In the genomic region with DNA sequence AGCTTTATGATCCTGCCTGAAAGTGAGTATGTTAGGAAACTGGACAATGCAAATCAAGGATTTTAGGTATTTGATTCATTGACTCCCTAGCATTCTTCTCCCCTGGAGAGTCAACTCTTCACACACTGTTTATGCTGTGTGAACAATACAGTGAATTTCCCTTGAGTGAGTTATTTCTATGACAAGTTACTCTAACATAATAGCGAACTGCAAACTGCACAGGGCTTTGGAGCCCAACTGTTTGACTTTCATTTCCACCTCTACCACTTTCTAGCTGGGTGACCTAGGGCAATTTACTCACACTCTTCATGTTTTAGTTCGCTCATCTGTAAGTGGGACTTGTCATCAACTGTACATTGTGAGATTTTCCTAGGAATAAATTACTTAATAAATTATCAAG, we compare ENCODE assay signal across 16 cellular contexts.
DNase-seq lines count a peak whose midpoint lies in the region; ATAC-seq and TF ChIP-seq lines count a peak whose summit lies in the region.
"Had no signal": no experiment of that assay in that cellular context is flagged by ENCODE, and none has a peak within 500 bp of the region (broad histone marks: within the 10 kb centered on the region; RNA-seq: fewer than 3 reads in every experiment).

No MANE protein-coding gene starts in this region.

- TF ChIP-seq POLR2A in transverse colon (IDR thresholded peaks at IDR 0.05), result no peak

- in situ Hi-C loops in transverse colon (cut with MboI; ENCODE audit: low pct_ligation_motif_present in 1 of 4, low pct_unique_long_range_greater_than_20kb in 1 of 4, low sequenced_read_pairs in 3 of 4), result no loop called here

- H3K4me1 ChIP-seq in esophagus (ENCODE audit: control insufficient read depth in 2 of 2, insufficient read depth in 2 of 2, low read length in 1 of 2) (peaks cover 0 to 5% of the 10 kb centered on the region in 2 donors), muscle layer of colon (ENCODE audit: insufficient read depth, low read length) (peaks cover 43% of the 10 kb centered on the region), transverse colon (peaks cover 8 to 37% (median 18%) of the 10 kb centered on the region in 4 donors)

- H3K27ac Mint-ChIP-seq in stimulated activated memory B cell treated with anti-CD40 and anti-IgM and Interleukin-4, amounts not matched to agents 10 μg/mL and 1 μg/mL and 100 μg/mL, for 72 hours, result no peak overlapping the region
- H3K27ac Mint-ChIP-seq: activated naive CD4-positive, alpha-beta T cell treated with anti-CD3 and anti-CD28 coated beads, Interleukin-2, amount 50 U/mL, for 24 hours; H9; T-cell had no signal

- H3K4me3 Mint-ChIP-seq in stimulated activated memory B cell treated with anti-CD40 and anti-IgM and Interleukin-4, amounts not matched to agents 10 μg/mL and 1 μg/mL and 100 μg/mL, for 72 hours, result no peak overlapping the region
- H3K4me3 Mint-ChIP-seq: activated naive CD4-positive, alpha-beta T cell treated with anti-CD3 and anti-CD28 coated beads, Interleukin-2, amount 50 U/mL, for 24 hours; H9; T-cell had no signal

- no peak overlapping the region for H3K9ac ChIP-seq in muscle layer of colon (ENCODE audit: low read length)

- H3K27ac ChIP-seq in esophagus (ENCODE audit: low read depth in 2 of 2, low read length in 1 of 2) (peak overlapping the region; percentile 44 to 76), muscle layer of colon (ENCODE audit: low read depth, low read length) (peak overlapping the region; percentile 76), transverse colon (peak overlapping the region; percentile 74 to 84 (median 81))

- DNase-seq in NCI-H82 (lab: John Stamatoyannopoulos, UW) (peak; percentile 30), NCI-H82 treated with DMSO at 0.1 percent for 48 hours (lab: John Stamatoyannopoulos, UW; ENCODE audit: unreplicated experiment) (no peak), transverse colon (no peak), globus pallidus (ENCODE audit: low spot score) (no peak)
- DNase-seq: 8988T; activated CD4-positive, alpha-beta T cell treated with anti-CD3 and anti-CD28 coated beads, Interleukin-2, amount 50 U/mL, for 48 hours; effector CD8-positive, alpha-beta T cell; H9; stimulated activated CD4-positive, alpha-beta T cell treated with anti-CD3 and anti-CD28 coated beads, Interleukin-2, amount 100 ng/mL, for 24 hours; stimulated activated naive CD8-positive, alpha-beta T cell treated with anti-CD3 and anti-CD28 coated beads, Interleukin-15, Interleukin-2, amounts not matched to agents 100 U/mL and 50 U/mL, for 24 hours; T-cell had no signal

- TF ChIP-seq CTCF in transverse colon (IDR thresholded peaks at IDR 0.05), result no peak

- intact Hi-C loops in transverse colon (cut with DNase I; ENCODE audit: low total_unique reads), result no loop called here

- H3K27me3 ChIP-seq in esophagus (ENCODE audit: control insufficient read depth in 1 of 2, insufficient read depth in 2 of 2, low read length in 2 of 2), result no peaks in the 10 kb centered on the region
- no peaks in the 10 kb centered on the region for H3K27me3 ChIP-seq in muscle layer of colon (ENCODE audit: control insufficient read depth in 1 of 2, insufficient read depth in 2 of 2, low read length in 2 of 2)
- H3K27me3 ChIP-seq in transverse colon, result no peaks in the 10 kb centered on the region

- H3K36me3 Mint-ChIP-seq in stimulated activated memory B cell treated with anti-CD40 and anti-IgM and Interleukin-4, amounts not matched to agents 10 μg/mL and 1 μg/mL and 100 μg/mL, for 72 hours, result no peaks in the 10 kb centered on the region
- H3K36me3 Mint-ChIP-seq: activated naive CD4-positive, alpha-beta T cell treated with anti-CD3 and anti-CD28 coated beads, Interleukin-2, amount 50 U/mL, for 24 hours had no signal

- no peak for ATAC-seq in HG02798 (IDR thresholded peaks at IDR 0.05; ENCODE audit: poor library complexity, unreplicated experiment)
- ATAC-seq in stimulated activated memory B cell treated with anti-CD40 and anti-IgM and Interleukin-4, amounts not matched to agents 10 μg/mL and 1 μg/mL and 100 μg/mL, for 72 hours, result no peak
- ATAC-seq: stimulated activated naive CD8-positive, alpha-beta T cell treated with anti-CD3 and anti-CD28 coated beads, Interleukin-15, Interleukin-2, amounts not matched to agents 100 U/mL and 50 U/mL, for 24 hours; T-cell had no signal

- H3K9me3 ChIP-seq in esophagus (ENCODE audit: control insufficient read depth in 2 of 2, insufficient read depth in 1 of 2, low read depth in 1 of 2, low read length in 1 of 2), result no peaks in the 10 kb centered on the region
- H3K9me3 ChIP-seq in muscle layer of colon (ENCODE audit: low read length), result no peaks in the 10 kb centered on the region
- H3K9me3 ChIP-seq in transverse colon, result no peaks in the 10 kb centered on the region

- H3K4me3 ChIP-seq in esophagus (ENCODE audit: low read depth in 1 of 2, low read length in 2 of 2) (no peak overlapping the region), muscle layer of colon (ENCODE audit: low read depth in 1 of 2, low read length in 2 of 2) (peak overlapping the region in 1 of 2 donors; percentile 5), transverse colon (no peak overlapping the region)

- no peaks in the 10 kb centered on the region for H3K9me3 Mint-ChIP-seq in stimulated activated memory B cell treated with anti-CD40 and anti-IgM and Interleukin-4, amounts not matched to agents 10 μg/mL and 1 μg/mL and 100 μg/mL, for 72 hours
- H3K9me3 Mint-ChIP-seq: activated naive CD4-positive, alpha-beta T cell treated with anti-CD3 and anti-CD28 coated beads, Interleukin-2, amount 50 U/mL, for 24 hours; T-cell had no signal

- no peaks in the 10 kb centered on the region for H3K4me1 Mint-ChIP-seq in stimulated activated memory B cell treated with anti-CD40 and anti-IgM and Interleukin-4, amounts not matched to agents 10 μg/mL and 1 μg/mL and 100 μg/mL, for 72 hours
- H3K4me1 Mint-ChIP-seq: activated naive CD4-positive, alpha-beta T cell treated with anti-CD3 and anti-CD28 coated beads, Interleukin-2, amount 50 U/mL, for 24 hours; T-cell had no signal

- no peaks in the 10 kb centered on the region for H3K36me3 ChIP-seq in esophagus (ENCODE audit: control insufficient read depth in 2 of 2, insufficient read depth in 2 of 2, low read length in 1 of 2)
- H3K36me3 ChIP-seq in muscle layer of colon (ENCODE audit: insufficient read depth, low read length), result no peaks in the 10 kb centered on the region
- no peaks in the 10 kb centered on the region for H3K36me3 ChIP-seq in transverse colon

- no peaks in the 10 kb centered on the region for H3K27me3 Mint-ChIP-seq in stimulated activated memory B cell treated with anti-CD40 and anti-IgM and Interleukin-4, amounts not matched to agents 10 μg/mL and 1 μg/mL and 100 μg/mL, for 72 hours
- H3K27me3 Mint-ChIP-seq: activated naive CD4-positive, alpha-beta T cell treated with anti-CD3 and anti-CD28 coated beads, Interleukin-2, amount 50 U/mL, for 24 hours; T-cell had no signal

- 51 to 60% methylated on average over 2 of the region's 2 CpGs for WGBS in esophagus, 2 donors
- WGBS in transverse colon (ENCODE audit: low coverage in 1 of 2), 2 donors, result 68 to 69% methylated on average over 2 of the region's 2 CpGs

- no peak for TF ChIP-seq EP300 in transverse colon (IDR thresholded peaks at IDR 0.05; ENCODE audit: low read depth)
